Comparison of ENCODE assay signal across 11 cellular contexts in genomic region chr19:19595171-19595701, GRCh38. TPM values are rescaled to one million over a fixed set of nuclear protein-coding genes. Genes with fewer than 3 reads are reported as not detected.
DNase-seq lines count a peak whose midpoint lies in the region; ATAC-seq and TF ChIP-seq lines count a peak whose summit lies in the region.
"Had no signal": no experiment of that assay in that cellular context is flagged by ENCODE, and none has a peak within 500 bp of the region (broad histone marks: within the 10 kb centered on the region; RNA-seq: fewer than 3 reads in every experiment).

No MANE protein-coding gene starts in this region.

- intact Hi-C loops in left colon (cut with DNase I, micrococcal nuclease) = no loop called here
- intact Hi-C loops in cardiac septum (cut with DNase I) = no loop called here

- ATAC-seq in left colon = peak; percentile 60
- ATAC-seq: stimulated activated naive CD8-positive, alpha-beta T cell treated with anti-CD3 and anti-CD28 coated beads, Interleukin-15, Interleukin-2, amounts not matched to agents 100 U/mL and 50 U/mL, for 24 hours had no signal

- H3K4me3 ChIP-seq in GM06990 (replicated peaks; ENCODE audit: low read depth, low read length) = no peak overlapping the region

- peak overlapping the region; percentile 38 for H3K27ac ChIP-seq in VCaP
- H3K27ac ChIP-seq: WERI-Rb-1 had no signal

- DNase-seq in AG08395 (ENCODE audit: low spot score) = peak; percentile 36
- peak; percentile 41 for DNase-seq in GM06990 (ENCODE audit: extremely low read depth, insufficient read length)
- DNase-seq in left colon = peak in 1 of 2 donors; percentile 38
- no peak for DNase-seq in midbrain (lab: John Stamatoyannopoulos, UW)
- no peak for DNase-seq in cardiac septum (ENCODE audit: low spot score)
- no peak for DNase-seq in activated effector memory CD4-positive, alpha-beta T cell treated with Interleukin-2 at 50 U/mL for 16 hours
- DNase-seq in NCI-H1092 treated with DMSO at 0.1 percent for 48 hours (lab: John Stamatoyannopoulos, UW) = no peak
- DNase-seq: DND-41; stimulated activated naive CD8-positive, alpha-beta T cell treated with anti-CD3 and anti-CD28 coated beads, Interleukin-15, Interleukin-2, amounts not matched to agents 100 U/mL and 50 U/mL, for 24 hours had no signal

- TF ChIP-seq CTCF in GM06990 (IDR thresholded peaks at IDR 0.05; ENCODE audit: insufficient read depth, low read length, poor library complexity, severe bottlenecking) (peak; percentile 19), VCaP (conservative IDR thresholded peaks at IDR 0.05) (no peak)

- H3K36me3 ChIP-seq in GM06990 (ENCODE audit: control insufficient read depth, insufficient read depth, low read length) = peaks cover 5% of the 10 kb centered on the region

- no peaks in the 10 kb centered on the region for H3K27me3 ChIP-seq in GM06990 (replicated peaks; ENCODE audit: control insufficient read depth, insufficient read depth, low read length)

RNA-seq across cellular contexts. Expression of gene PBX4, which starts 23.3 kb away (rescaled TPM):
- total RNA-seq in left colon = 1 to 10 TPM; 2.5 to 2.9 TPM
- not detected for total RNA-seq in cardiac septum

RNA-seq across cellular contexts. Expression of gene LPAR2, which starts 32.8 kb away (rescaled TPM):
- total RNA-seq in left colon = 10 to 100 TPM; 18.4 to 20.9 TPM
- total RNA-seq in cardiac septum = 1.9 TPM

RNA-seq across cellular contexts. Expression of gene GMIP, which starts 48.2 kb away (rescaled TPM):
- total RNA-seq in left colon (10 to 100 TPM; 29.5 to 34.4 TPM), cardiac septum (3.5 TPM)

RNA-seq across cellular contexts. Expression of gene CILP2, which starts 57.2 kb away (rescaled TPM):
- total RNA-seq in left colon (under 1 TPM; 0.09 to 0.11 TPM), cardiac septum (0.24 TPM)

Comparison
In these comparisons a context has a peak if more than half of its experiments do, and no peak if none do; other contexts are left out.
1. DNase-seq: peak in AG08395 (single experiment) and GM06990 (single experiment); none in midbrain (single experiment), cardiac septum (single experiment), activated effector memory CD4-positive, alpha-beta T cell treated with Interleukin-2 at 50 U/mL for 16 hours (single experiment) and NCI-H1092 treated with DMSO at 0.1 percent for 48 hours (single experiment).